In the genomic region with DNA sequence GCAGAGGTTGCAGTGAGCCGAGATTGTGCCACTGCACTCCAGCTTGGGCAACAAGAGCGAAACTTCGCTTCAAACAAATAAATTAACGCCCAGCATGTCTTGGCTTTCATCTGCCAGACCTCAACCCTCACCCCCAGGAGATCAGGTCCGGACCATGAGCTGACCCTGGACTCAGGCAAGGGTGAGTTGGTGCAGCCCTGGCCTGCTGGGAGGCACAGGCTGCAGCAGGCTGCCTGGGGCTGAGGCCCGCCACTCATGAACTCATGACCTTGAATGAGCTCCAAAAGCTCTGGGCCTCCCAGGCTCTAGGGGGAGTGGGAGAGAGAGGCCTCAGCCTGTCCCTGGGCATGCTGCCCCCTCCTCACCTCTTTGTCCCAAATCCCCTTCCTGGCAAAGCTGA, we compare ENCODE assay signal across 1 cellular context.
TF ChIP-seq lines count a peak whose summit lies in the region.
"Not testable (repeated sequence)": the region's sequence is repeated elsewhere in the genome, so short reads cannot be mapped to it uniquely, and the experiment has no call there.

No MANE protein-coding gene starts in this region.

TF ChIP-seq in HepG2, 621 proteins besides CTCF, POLR2A, EP300 and RAD21:
- not testable (repeated sequence) for TF ChIP-seq NR2F6 (IDR thresholded peaks at IDR 0.05)
- peak; percentile 14; the same call in 1 of the 2 replicates for TF ChIP-seq NR2F6 (CRISPR knock-in tag; IDR thresholded peaks at IDR 0.05)
- TF ChIP-seq, protein P1, sequence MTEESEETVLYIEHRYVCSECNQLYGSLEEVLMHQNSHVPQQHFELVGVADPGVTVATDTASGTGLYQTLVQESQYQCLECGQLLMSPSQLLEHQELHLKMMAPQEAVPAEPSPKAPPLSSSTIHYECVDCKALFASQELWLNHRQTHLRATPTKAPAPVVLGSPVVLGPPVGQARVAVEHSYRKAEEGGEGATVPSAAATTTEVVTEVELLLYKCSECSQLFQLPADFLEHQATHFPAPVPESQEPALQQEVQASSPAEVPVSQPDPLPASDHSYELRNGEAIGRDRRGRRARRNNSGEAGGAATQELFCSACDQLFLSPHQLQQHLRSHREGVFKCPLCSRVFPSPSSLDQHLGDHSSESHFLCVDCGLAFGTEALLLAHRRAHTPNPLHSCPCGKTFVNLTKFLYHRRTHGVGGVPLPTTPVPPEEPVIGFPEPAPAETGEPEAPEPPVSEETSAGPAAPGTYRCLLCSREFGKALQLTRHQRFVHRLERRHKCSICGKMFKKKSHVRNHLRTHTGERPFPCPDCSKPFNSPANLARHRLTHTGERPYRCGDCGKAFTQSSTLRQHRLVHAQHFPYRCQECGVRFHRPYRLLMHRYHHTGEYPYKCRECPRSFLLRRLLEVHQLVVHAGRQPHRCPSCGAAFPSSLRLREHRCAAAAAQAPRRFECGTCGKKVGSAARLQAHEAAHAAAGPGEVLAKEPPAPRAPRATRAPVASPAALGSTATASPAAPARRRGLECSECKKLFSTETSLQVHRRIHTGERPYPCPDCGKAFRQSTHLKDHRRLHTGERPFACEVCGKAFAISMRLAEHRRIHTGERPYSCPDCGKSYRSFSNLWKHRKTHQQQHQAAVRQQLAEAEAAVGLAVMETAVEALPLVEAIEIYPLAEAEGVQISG (CRISPR knock-in tag; IDR thresholded peaks at IDR 0.05): peak; percentile 73
